ENCODE assay signal across 1 cellular context in genomic region chr19:45495178-45495577, GRCh38.
TF ChIP-seq lines count a peak whose summit lies in the region.

No MANE protein-coding gene starts in this region.

TF ChIP-seq in GM23338, 12 proteins besides CTCF, POLR2A, EP300 and RAD21 (continued from another document):
- TF ChIP-seq REST (IDR thresholded peaks at IDR 0.05; ENCODE audit: unreplicated experiment) (no peak), ZNF114 (CRISPR knock-in tag; IDR thresholded peaks at IDR 0.05) (no peak), ZNF331 (CRISPR knock-in tag; IDR thresholded peaks at IDR 0.05; ENCODE audit: low read depth) (no peak), NANOG (IDR thresholded peaks at IDR 0.05; ENCODE audit: borderline replicate concordance) (no peak), CREB1 (CRISPR knock-in tag; IDR thresholded peaks at IDR 0.05; ENCODE audit: low read depth) (no peak), ZNF462 (CRISPR knock-in tag; IDR thresholded peaks at IDR 0.05) (no peak)
- TF ChIP-seq, protein P1, sequence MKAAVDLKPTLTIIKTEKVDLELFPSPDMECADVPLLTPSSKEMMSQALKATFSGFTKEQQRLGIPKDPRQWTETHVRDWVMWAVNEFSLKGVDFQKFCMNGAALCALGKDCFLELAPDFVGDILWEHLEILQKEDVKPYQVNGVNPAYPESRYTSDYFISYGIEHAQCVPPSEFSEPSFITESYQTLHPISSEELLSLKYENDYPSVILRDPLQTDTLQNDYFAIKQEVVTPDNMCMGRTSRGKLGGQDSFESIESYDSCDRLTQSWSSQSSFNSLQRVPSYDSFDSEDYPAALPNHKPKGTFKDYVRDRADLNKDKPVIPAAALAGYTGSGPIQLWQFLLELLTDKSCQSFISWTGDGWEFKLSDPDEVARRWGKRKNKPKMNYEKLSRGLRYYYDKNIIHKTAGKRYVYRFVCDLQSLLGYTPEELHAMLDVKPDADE (IDR thresholded peaks at IDR 0.05): no peak
TF ChIP-seq in GM23338: peak in this region for 0.
